8 cellular contexts compared by ENCODE assay signal in the genomic region with DNA sequence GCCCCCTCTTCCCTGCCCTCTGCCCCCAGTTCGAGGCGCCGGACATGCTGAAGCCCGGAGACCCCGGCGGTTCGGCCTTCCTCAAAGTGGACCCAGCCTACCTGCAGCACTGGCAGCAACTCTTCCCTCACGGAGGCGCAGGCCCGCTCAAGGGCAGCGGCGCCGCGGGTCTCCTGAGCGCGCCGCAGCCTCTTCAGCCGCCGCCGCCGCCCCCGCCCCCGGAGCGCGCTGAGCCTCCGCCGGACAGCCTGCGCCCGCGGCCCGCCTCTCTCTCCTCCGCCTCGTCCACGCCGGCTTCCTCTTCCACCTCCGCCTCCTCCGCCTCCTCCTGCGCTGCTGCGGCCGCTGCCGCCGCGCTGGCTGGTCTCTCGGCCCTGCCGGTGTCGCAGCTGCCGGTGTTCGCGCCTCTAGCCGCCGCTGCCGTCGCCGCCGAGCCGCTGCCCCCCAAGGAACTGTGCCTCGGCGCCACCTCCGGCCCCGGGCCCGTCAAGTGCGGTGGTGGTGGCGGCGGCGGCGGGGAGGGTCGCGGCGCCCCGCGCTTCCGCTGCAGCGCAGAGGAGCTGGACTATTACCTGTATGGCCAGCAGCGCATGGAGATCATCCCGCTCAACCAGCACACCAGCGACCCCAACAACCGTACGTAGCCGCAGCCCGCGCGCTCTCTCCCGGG. TPM values are rescaled to one million over a fixed set of nuclear protein-coding genes. Genes with fewer than 3 reads are reported as not detected.
A peak's percentile ranks its signal among the peaks of the same experiment; 100 is the strongest.
DNase-seq lines count a peak whose midpoint lies in the region; ATAC-seq and TF ChIP-seq lines count a peak whose summit lies in the region.

No MANE protein-coding gene starts in this region.

- H3K4me3 ChIP-seq in BJ (ENCODE audit: low read depth, low read length) (peak overlapping the region; percentile 39), thymus (ENCODE audit: low read length) (peak overlapping the region; percentile 17)

- DNase-seq in BJ (ENCODE audit: low read depth) (no peak), HEK293T (ENCODE audit: extremely low spot score) (peak; percentile 26), amniotic epithelial cell (ENCODE audit: low read depth) (peak; percentile 18), iris pigment epithelial cell (ENCODE audit: low read depth) (peak; percentile 25), mesenteric fat pad (ENCODE audit: low spot score) (no peak)
- DNase-seq in activated T-cell treated with anti-CD3 and anti-CD28 coated beads, Interleukin-2, amount 50 U/mL, for 4 hours = no peak

- no peak for TF ChIP-seq CTCF in BJ (IDR thresholded peaks at IDR 0.05; ENCODE audit: insufficient read depth, low read depth, low read length)

- H3K4me3 Mint-ChIP-seq in activated T-cell treated with anti-CD3 and anti-CD28 coated beads, Interleukin-2, amount 50 U/mL, for 4 hours = no peak overlapping the region

- H3K27me3 ChIP-seq in BJ (ENCODE audit: control insufficient read depth, insufficient read depth, low read length) (peaks cover 69% of the 10 kb centered on the region), thymus (ENCODE audit: control insufficient read depth, insufficient read depth) (peaks cover 82% of the 10 kb centered on the region)

- CTCF ChIA-PET in BJ (lab: Yijun Ruan, JAX) (interaction anchor here (1.1 kb wide), 1 partner anchor 68 kb away, joined by 3 read pairs; no protein-coding TSS in a partner anchor), HEK293T (lab: Yijun Ruan, JAX) (no interaction called here)

- H3K27ac ChIP-seq in thymus (ENCODE audit: low read depth) = no peak overlapping the region

- no peaks in the 10 kb centered on the region for H3K4me1 ChIP-seq in thymus (ENCODE audit: control insufficient read depth, insufficient read depth, low read length)

- WGBS in thymus = 1% methylated on average over 83 of the region's 83 CpGs

- H3K4me1 Mint-ChIP-seq in activated T-cell treated with anti-CD3 and anti-CD28 coated beads, Interleukin-2, amount 50 U/mL, for 4 hours (ENCODE audit: low read depth) = peaks cover 19% of the 10 kb centered on the region

- H3K27me3 Mint-ChIP-seq in activated T-cell treated with anti-CD3 and anti-CD28 coated beads, Interleukin-2, amount 50 U/mL, for 4 hours (ENCODE audit: low read depth) = peaks cover 75% of the 10 kb centered on the region

- H3K36me3 ChIP-seq in BJ (ENCODE audit: control insufficient read depth, insufficient read depth, low read length) (no peaks in the 10 kb centered on the region), thymus (ENCODE audit: control insufficient read depth, insufficient read depth) (no peaks in the 10 kb centered on the region)

- ATAC-seq in GM19023 (IDR thresholded peaks at IDR 0.05; ENCODE audit: unreplicated experiment) = no peak
- ATAC-seq in activated T-cell treated with anti-CD3 and anti-CD28 coated beads, Interleukin-2, amount 50 U/mL, for 4 hours = no peak

- POLR2A ChIA-PET in BJ (lab: Charles Lee) (no interaction called here), HEK293T (lab: Yijun Ruan, JAX) (interaction anchor here (0.8 to 2.2 kb wide), 4 partner anchors 23 to 74 kb away, joined by 3 to 9 read pairs (median 4); no protein-coding TSS in a partner anchor)

- H3K9me3 Mint-ChIP-seq in activated T-cell treated with anti-CD3 and anti-CD28 coated beads, Interleukin-2, amount 50 U/mL, for 4 hours = no peaks in the 10 kb centered on the region

- H3K9me3 ChIP-seq in thymus (ENCODE audit: control insufficient read depth) = peaks cover 1% of the 10 kb centered on the region

- no peaks in the 10 kb centered on the region for H3K36me3 Mint-ChIP-seq in activated T-cell treated with anti-CD3 and anti-CD28 coated beads, Interleukin-2, amount 50 U/mL, for 4 hours (ENCODE audit: insufficient read depth)

TF ChIP-seq in HEK293T, 16 proteins besides CTCF, POLR2A, EP300 and RAD21:
- TF ChIP-seq NFRKB (IDR thresholded peaks at IDR 0.05) = no peak
TF ChIP-seq in HEK293T: peak in this region for 0.

RNA-seq across cellular contexts. Expression of a gene that starts 1.1 kb away (rescaled TPM):
- 0.31 and 0.32 TPM in 2 replicates for polyA plus RNA-seq in BJ (2011; rRNA removed)
- 0.36 and 2.1 TPM in 2 replicates for polyA minus RNA-seq in BJ (2011; rRNA and poly(A)+ RNA removed)
- 0.50 TPM for polyA plus RNA-seq in thymus
- 1.8 TPM for total RNA-seq in mesenteric fat pad
- not detected for total RNA-seq in activated T-cell treated with anti-CD3 and anti-CD28 coated beads, Interleukin-2, amount 50 U/mL, for 4 hours

RNA-seq across cellular contexts. Expression of a gene that starts 53.6 kb away (rescaled TPM):
- 62.3 and 70.7 TPM in 2 replicates for polyA plus RNA-seq in BJ (2011; rRNA removed)
- 51.3 and 60.9 TPM in 2 replicates for polyA minus RNA-seq in BJ (2011; rRNA and poly(A)+ RNA removed)
- 17.8 TPM for polyA plus RNA-seq in thymus
- 34.3 TPM for total RNA-seq in mesenteric fat pad
- under 1 TPM in 1 of 3 donors, not detected in 2; 0.18 TPM for total RNA-seq in activated T-cell treated with anti-CD3 and anti-CD28 coated beads, Interleukin-2, amount 50 U/mL, for 4 hours

Comparison
In these comparisons a context has a peak if more than half of its experiments do, and no peak if none do; other contexts are left out.
1. DNase-seq: peak in HEK293T (single experiment), amniotic epithelial cell (single experiment) and iris pigment epithelial cell (single experiment); none in BJ (single experiment), mesenteric fat pad (single experiment) and activated T-cell treated with anti-CD3 and anti-CD28 coated beads, Interleukin-2, amount 50 U/mL, for 4 hours (single experiment).
2. RNA of a gene that starts 53.6 kb away (total RNA-seq): 34.3 TPM in mesenteric fat pad (single experiment); 0.18 TPM in activated T-cell treated with anti-CD3 and anti-CD28 coated beads, Interleukin-2, amount 50 U/mL, for 4 hours; every median in the first group is over 10 times any median in the second.